In genomic region chr5:154197801-154198461, GRCh38 we compare ENCODE assay signal across 8 cellular contexts. TPM values are rescaled to one million over a fixed set of nuclear protein-coding genes. Genes with fewer than 3 reads are reported as not detected.
A peak's percentile ranks its signal among the peaks of the same experiment; 100 is the strongest.
DNase-seq lines count a peak whose midpoint lies in the region; ATAC-seq and TF ChIP-seq lines count a peak whose summit lies in the region.

No MANE protein-coding gene starts in this region.

- H3K9me3 Mint-ChIP-seq in activated T-cell treated with anti-CD3 and anti-CD28 coated beads, Interleukin-2, amount 50 U/mL, for 4 hours = no peaks in the 10 kb centered on the region

- peak; percentile 35 for ATAC-seq in GM19043 (IDR thresholded peaks at IDR 0.05; ENCODE audit: low read depth, unreplicated experiment)
- ATAC-seq in activated T-cell treated with anti-CD3 and anti-CD28 coated beads, Interleukin-2, amount 50 U/mL, for 4 hours = peak; percentile 84 to 88
- peak; percentile 75 for ATAC-seq in lung (ENCODE audit: insufficient read depth, low FRiP score)
- ATAC-seq in HG02588 (IDR thresholded peaks at IDR 0.05; ENCODE audit: unreplicated experiment) = no peak

- H3K9me3 ChIP-seq in lung (ENCODE audit: control insufficient read depth in 2 of 2, insufficient read depth in 1 of 2, low read length in 1 of 2) = no peaks in the 10 kb centered on the region
- H3K9me3 ChIP-seq in MM.1S (replicated peaks; ENCODE audit: insufficient read depth, low read length) = no peaks in the 10 kb centered on the region

- peaks cover 77% of the 10 kb centered on the region for H3K79me2 ChIP-seq in MM.1S (ENCODE audit: low read length)

- H3K4me1 ChIP-seq in lung (ENCODE audit: control insufficient read depth in 2 of 2, insufficient read depth in 2 of 2, low read length in 2 of 2) (peaks cover 7 to 13% of the 10 kb centered on the region in 2 donors), MM.1S (ENCODE audit: low read length) (peaks cover 10% of the 10 kb centered on the region)

- no peak for TF ChIP-seq CTCF in lung (IDR thresholded peaks at IDR 0.05; ENCODE audit: control extremely low read depth, extremely low read depth)
- no peak for TF ChIP-seq CTCF in MM.1S (IDR thresholded peaks at IDR 0.05; ENCODE audit: low read length)

- 65 to 75% methylated on average over 8 of the region's 8 CpGs for WGBS in lung, 2 donors

- H3F3A ChIP-seq in MM.1S (ENCODE audit: insufficient read depth, low read length) = no peaks in the 10 kb centered on the region; the same call in 1 of the 2 replicates

- H3K4me1 Mint-ChIP-seq in activated T-cell treated with anti-CD3 and anti-CD28 coated beads, Interleukin-2, amount 50 U/mL, for 4 hours (ENCODE audit: low read depth) = peaks cover 73% of the 10 kb centered on the region

- peaks cover 31% of the 10 kb centered on the region for H3K36me3 Mint-ChIP-seq in activated T-cell treated with anti-CD3 and anti-CD28 coated beads, Interleukin-2, amount 50 U/mL, for 4 hours (ENCODE audit: insufficient read depth)

- DNase-seq in NCI-H2196 (lab: John Stamatoyannopoulos, UW; ENCODE audit: unreplicated experiment) (peak; percentile 95), lung (ENCODE audit: low spot score) (peak; percentile 79), NOMO-1 treated with DMSO at 0.1 percent for 48 hours (lab: John Stamatoyannopoulos, UW; ENCODE audit: unreplicated experiment) (no peak), MM.1S (no peak), globus pallidus (ENCODE audit: low spot score) (no peak)
- peak; percentile 51 for DNase-seq in activated T-cell treated with anti-CD3 and anti-CD28 coated beads, Interleukin-2, amount 50 U/mL, for 4 hours

- H3K9me2 ChIP-seq in MM.1S (replicated peaks; ENCODE audit: insufficient read depth, low read length) = no peaks in the 10 kb centered on the region

- no peak overlapping the region for H3K4me3 ChIP-seq in lung
- no peak overlapping the region for H3K4me3 ChIP-seq in MM.1S (ENCODE audit: low read length)

- H3K36me3 ChIP-seq in lung (ENCODE audit: control insufficient read depth in 2 of 2, insufficient read depth in 2 of 2, low read length in 2 of 2) = peaks cover 0 to 1% of the 10 kb centered on the region in 2 donors
- H3K36me3 ChIP-seq in MM.1S (replicated peaks; ENCODE audit: insufficient read depth, low read length) = no peaks in the 10 kb centered on the region

- H4K20me1 ChIP-seq in MM.1S (ENCODE audit: insufficient read depth, low read length) = 0 out of 2 replicates have a peak, but pooled peaks cover under 1% of the 10 kb centered on the region

- H3K27me3 Mint-ChIP-seq in activated T-cell treated with anti-CD3 and anti-CD28 coated beads, Interleukin-2, amount 50 U/mL, for 4 hours (ENCODE audit: low read depth) = no peaks in the 10 kb centered on the region

- H3K27ac ChIP-seq in lung (ENCODE audit: low read depth in 1 of 2, low read length in 1 of 2) (peak overlapping the region in 1 of 2 donors; percentile 69), MM.1S (ENCODE audit: low read length) (no peak overlapping the region)

- no peak overlapping the region for H3K9ac ChIP-seq in MM.1S (ENCODE audit: low read length)

- H2AFZ ChIP-seq in MM.1S (ENCODE audit: low read length) = no peak overlapping the region

- peak overlapping the region; percentile 10 for H3K4me3 Mint-ChIP-seq in activated T-cell treated with anti-CD3 and anti-CD28 coated beads, Interleukin-2, amount 50 U/mL, for 4 hours

- no peaks in the 10 kb centered on the region for H3K27me3 ChIP-seq in lung (ENCODE audit: control insufficient read depth, insufficient read depth)
- H3K27me3 ChIP-seq in MM.1S (replicated peaks; ENCODE audit: insufficient read depth, low read length) = no peaks in the 10 kb centered on the region

- no peak overlapping the region for H3K4me2 ChIP-seq in MM.1S (ENCODE audit: low read depth, low read length)

RNA-seq across cellular contexts. Expression of gene GALNT10, which starts 7.4 kb away (rescaled TPM):
- 10 to 100 TPM; 26.8 to 34.8 (median 34.6) TPM for total RNA-seq in activated T-cell treated with anti-CD3 and anti-CD28 coated beads, Interleukin-2, amount 50 U/mL, for 4 hours
- total RNA-seq in lung = 10 to 100 TPM in 1 of 2 donors, 1 to 10 TPM in 1; 9.0 to 70.2 TPM
- polyA plus RNA-seq in lung = 10 to 100 TPM; 14.9 to 29.1 TPM

Comparison
In these comparisons a context has a peak if more than half of its experiments do, and no peak if none do; other contexts are left out.
1. DNase-seq: peak in NCI-H2196 (single experiment), activated T-cell treated with anti-CD3 and anti-CD28 coated beads, Interleukin-2, amount 50 U/mL, for 4 hours (single experiment) and lung (single experiment); none in NOMO-1 treated with DMSO at 0.1 percent for 48 hours (single experiment), MM.1S (single experiment) and globus pallidus (single experiment).